In the genomic region with DNA sequence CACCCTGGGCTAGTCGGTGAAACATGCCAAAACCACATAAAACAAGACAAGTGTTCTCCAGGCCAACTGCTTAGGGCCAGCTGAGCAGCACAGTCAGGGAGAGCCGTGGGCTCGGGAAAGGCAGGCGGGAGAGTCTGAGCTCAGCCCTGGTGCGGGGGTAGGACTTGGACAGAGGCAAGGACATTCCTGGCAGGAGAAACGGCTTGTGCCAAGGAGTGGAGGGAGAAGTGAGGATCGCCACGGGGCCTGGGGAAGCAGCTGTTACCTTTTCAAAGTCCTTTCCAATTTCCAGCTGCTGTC, we compare ENCODE assay signal across 9 cellular contexts. TPM values are rescaled to one million over a fixed set of nuclear protein-coding genes. Genes with fewer than 3 reads are reported as not detected.
A peak's percentile ranks its signal among the peaks of the same experiment; 100 is the strongest.
DNase-seq lines count a peak whose midpoint lies in the region; ATAC-seq and TF ChIP-seq lines count a peak whose summit lies in the region.
"Had no signal": no experiment of that assay in that cellular context is flagged by ENCODE, and none has a peak within 500 bp of the region (broad histone marks: within the 10 kb centered on the region; RNA-seq: fewer than 3 reads in every experiment).

No MANE protein-coding gene starts in this region.

- peak overlapping the region in 9 of 11 experiments; percentile 3 to 85 (median 51); a peak in 16 of 22 replicates for H3K4me2 ChIP-seq in BLaER1 treated with 17β-estradiol and CSF1 and Interleukin-3, amounts not matched to agents 10 nM and 100 nM

- H3K27me3 Mint-ChIP-seq in activated CD4-positive, alpha-beta T cell treated with anti-CD3 and anti-CD28 coated beads, Interleukin-2, amount 10 ng/mL, durations not matched to agents 7 days and 5 days, result peaks cover 27% of the 10 kb centered on the region

- peak overlapping the region in 1 of 11 experiments; percentile 2; a peak in 1 of 22 replicates for H3K9ac ChIP-seq in BLaER1 treated with 17β-estradiol and CSF1 and Interleukin-3, amounts not matched to agents 10 nM and 100 nM

- no peak overlapping the region for H3K4me3 Mint-ChIP-seq in activated CD4-positive, alpha-beta T cell treated with anti-CD3 and anti-CD28 coated beads, Interleukin-2, amount 10 ng/mL, durations not matched to agents 7 days and 5 days
- H3K4me3 Mint-ChIP-seq: activated CD8-positive, alpha-beta memory T cell treated with anti-CD3 and anti-CD28 coated beads, Interleukin-2, amount 10 ng/mL, durations not matched to agents 7 days and 5 days had no signal

- no peak overlapping the region for H3K4me3 ChIP-seq in BLaER1 treated with 17β-estradiol and CSF1 and Interleukin-3, amounts not matched to agents 10 nM and 100 nM
- no peak overlapping the region for H3K4me3 ChIP-seq in foreskin fibroblast (ENCODE audit: low read depth in 1 of 2, low read length in 2 of 2)
- H3K4me3 ChIP-seq in prostate gland, result no peak overlapping the region

- TF ChIP-seq POLR2A in prostate gland (IDR thresholded peaks at IDR 0.05), result no peak

- peaks cover 14 to 60% (median 50%) of the 10 kb centered on the region in 10 experiments; a peak in 19 of 20 replicates for H3K4me1 ChIP-seq in BLaER1 treated with 17β-estradiol and CSF1 and Interleukin-3, amounts not matched to agents 10 nM and 100 nM
- H3K4me1 ChIP-seq in prostate gland (replicated peaks), result peaks cover 10% of the 10 kb centered on the region

- H3K27ac Mint-ChIP-seq in activated CD4-positive, alpha-beta T cell treated with anti-CD3 and anti-CD28 coated beads, Interleukin-2, amount 10 ng/mL, durations not matched to agents 7 days and 5 days, result no peak overlapping the region
- H3K27ac Mint-ChIP-seq: activated CD8-positive, alpha-beta memory T cell treated with anti-CD3 and anti-CD28 coated beads, Interleukin-2, amount 10 ng/mL, durations not matched to agents 7 days and 5 days had no signal

- ATAC-seq in SK-N-SH treated with all-trans-retinoic acid at 6 μM for 48 hours (peak; percentile 79), GM18867 (IDR thresholded peaks at IDR 0.05; ENCODE audit: unreplicated experiment) (no peak)
- ATAC-seq: activated CD8-positive, alpha-beta memory T cell treated with anti-CD3 and anti-CD28 coated beads, Interleukin-2, amount 10 ng/mL, durations not matched to agents 7 days and 5 days had no signal

- no peak overlapping the region for H3K27ac ChIP-seq in BLaER1 treated with 17β-estradiol and CSF1 and Interleukin-3, amounts not matched to agents 10 nM and 100 nM
- peak overlapping the region; percentile 56 to 78 for H3K27ac ChIP-seq in prostate gland

- CTCF ChIA-PET in activated CD4-positive, alpha-beta T cell treated with anti-CD3 and anti-CD28 coated beads, Interleukin-2, amount 10 ng/mL, durations not matched to agents 7 days and 5 days (lab: Charles Lee), result interaction anchor here (0.6 kb wide), 1 partner anchor 10 kb away, joined by 3 read pairs; no protein-coding TSS in a partner anchor

- intact Hi-C loops in prostate gland (cut with DNase I), result no loop called here

- peaks cover 33 to 43% (median 39%) of the 10 kb centered on the region in 11 experiments for H3K27me3 ChIP-seq in BLaER1 treated with 17β-estradiol and CSF1 and Interleukin-3, amounts not matched to agents 10 nM and 100 nM
- no peaks in the 10 kb centered on the region for H3K27me3 ChIP-seq in prostate gland (replicated peaks; ENCODE audit: insufficient read depth)

- H3K4me1 Mint-ChIP-seq in activated CD4-positive, alpha-beta T cell treated with anti-CD3 and anti-CD28 coated beads, Interleukin-2, amount 10 ng/mL, durations not matched to agents 7 days and 5 days, result no peaks in the 10 kb centered on the region

- peaks cover 0 to 10% (median 0%) of the 10 kb centered on the region in 11 experiments; a peak in 6 of 22 replicates for H4K20me1 ChIP-seq in BLaER1 treated with 17β-estradiol and CSF1 and Interleukin-3, amounts not matched to agents 10 nM and 100 nM

- WGBS in prostate gland, result 4% methylated on average over 8 of the region's 8 CpGs

- no peaks in the 10 kb centered on the region for H3K36me3 ChIP-seq in BLaER1 treated with 17β-estradiol and CSF1 and Interleukin-3, amounts not matched to agents 10 nM and 100 nM
- H3K36me3 ChIP-seq in prostate gland, result no peaks in the 10 kb centered on the region

- POLR2A ChIA-PET in activated CD4-positive, alpha-beta T cell treated with anti-CD3 and anti-CD28 coated beads, Interleukin-2, amount 10 ng/mL, durations not matched to agents 7 days and 5 days (lab: Charles Lee), result no interaction called here

- DNase-seq in foreskin fibroblast, result peak; percentile 55 to 82
- DNase-seq in prostate gland (ENCODE audit: low spot score), result peak; percentile 64
- DNase-seq in activated CD4-positive, alpha-beta T cell treated with anti-CD3 and anti-CD28 coated beads, Interleukin-2, amount 10 ng/mL, durations not matched to agents 7 days and 5 days, result no peak
- no peak for DNase-seq in dermis blood vessel endothelial cell
- DNase-seq in stimulated activated CD4-positive, alpha-beta T cell treated with anti-CD3 and anti-CD28 coated beads, Interleukin-4, amount 100 ng/mL, for 1 hour, result no peak
- DNase-seq: activated CD8-positive, alpha-beta memory T cell treated with anti-CD3 and anti-CD28 coated beads, Interleukin-2, amount 10 ng/mL, durations not matched to agents 7 days and 5 days had no signal

- H3K9me3 ChIP-seq in BLaER1 treated with 17β-estradiol and CSF1 and Interleukin-3, amounts not matched to agents 10 nM and 100 nM (replicated peaks in 1 of 11), result no peaks in the 10 kb centered on the region
- no peaks in the 10 kb centered on the region for H3K9me3 ChIP-seq in prostate gland

- no peaks in the 10 kb centered on the region for H3K36me3 Mint-ChIP-seq in activated CD4-positive, alpha-beta T cell treated with anti-CD3 and anti-CD28 coated beads, Interleukin-2, amount 10 ng/mL, durations not matched to agents 7 days and 5 days (ENCODE audit: low read depth)
- H3K36me3 Mint-ChIP-seq: activated CD8-positive, alpha-beta memory T cell treated with anti-CD3 and anti-CD28 coated beads, Interleukin-2, amount 10 ng/mL, durations not matched to agents 7 days and 5 days had no signal

- no peaks in the 10 kb centered on the region for H3K9me3 Mint-ChIP-seq in activated CD4-positive, alpha-beta T cell treated with anti-CD3 and anti-CD28 coated beads, Interleukin-2, amount 10 ng/mL, durations not matched to agents 7 days and 5 days

- TF ChIP-seq CTCF in foreskin fibroblast (IDR thresholded peaks at IDR 0.05; ENCODE audit: low read depth, low read length) (no peak), prostate gland (IDR thresholded peaks at IDR 0.05) (no peak)

TF ChIP-seq in SK-N-SH treated with all-trans-retinoic acid at 6 μM for 48 hours, 23 proteins besides CTCF, POLR2A, EP300 and RAD21:
- TF ChIP-seq, protein P1, sequence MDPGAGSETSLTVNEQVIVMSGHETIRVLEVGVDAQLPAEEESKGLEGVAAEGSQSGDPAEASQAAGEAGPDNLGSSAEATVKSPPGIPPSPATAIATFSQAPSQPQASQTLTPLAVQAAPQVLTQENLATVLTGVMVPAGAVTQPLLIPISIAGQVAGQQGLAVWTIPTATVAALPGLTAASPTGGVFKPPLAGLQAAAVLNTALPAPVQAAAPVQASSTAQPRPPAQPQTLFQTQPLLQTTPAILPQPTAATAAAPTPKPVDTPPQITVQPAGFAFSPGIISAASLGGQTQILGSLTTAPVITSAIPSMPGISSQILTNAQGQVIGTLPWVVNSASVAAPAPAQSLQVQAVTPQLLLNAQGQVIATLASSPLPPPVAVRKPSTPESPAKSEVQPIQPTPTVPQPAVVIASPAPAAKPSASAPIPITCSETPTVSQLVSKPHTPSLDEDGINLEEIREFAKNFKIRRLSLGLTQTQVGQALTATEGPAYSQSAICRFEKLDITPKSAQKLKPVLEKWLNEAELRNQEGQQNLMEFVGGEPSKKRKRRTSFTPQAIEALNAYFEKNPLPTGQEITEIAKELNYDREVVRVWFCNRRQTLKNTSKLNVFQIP (CRISPR knock-in tag; IDR thresholded peaks at IDR 0.05; ENCODE audit: borderline replicate concordance, low read depth), result no peak
- TF ChIP-seq ESRRG (CRISPR knock-in tag; IDR thresholded peaks at IDR 0.05) (no peak), OSR1 (CRISPR knock-in tag; IDR thresholded peaks at IDR 0.05) (no peak), TOX (CRISPR knock-in tag; IDR thresholded peaks at IDR 0.05; ENCODE audit: borderline replicate concordance) (no peak)

RNA-seq across cellular contexts. Expression of gene ELN, which starts 4.2 kb away (rescaled TPM):
- 10 to 100 TPM; 34.7 to 93.4 TPM for total RNA-seq in prostate gland
- not detected for total RNA-seq in activated CD4-positive, alpha-beta T cell treated with anti-CD3 and anti-CD28 coated beads, Interleukin-2, amount 10 ng/mL, durations not matched to agents 7 days and 5 days
- total RNA-seq in dermis blood vessel endothelial cell, result 4.4 and 5.4 TPM in 2 replicates
- total RNA-seq: activated CD8-positive, alpha-beta memory T cell treated with anti-CD3 and anti-CD28 coated beads, Interleukin-2, amount 10 ng/mL, durations not matched to agents 7 days and 5 days had no signal

RNA-seq across cellular contexts. Expression of gene LIMK1, which starts 51.5 kb away (rescaled TPM):
- total RNA-seq in prostate gland, result 10 to 100 TPM; 12.8 to 41.2 TPM
- total RNA-seq in activated CD4-positive, alpha-beta T cell treated with anti-CD3 and anti-CD28 coated beads, Interleukin-2, amount 10 ng/mL, durations not matched to agents 7 days and 5 days, result 10 to 100 TPM; 16.0 to 16.2 TPM
- 20.4 and 32.7 TPM in 2 replicates for total RNA-seq in dermis blood vessel endothelial cell

Comparison
In these comparisons a context has a peak if more than half of its experiments do, and no peak if none do; other contexts are left out.
1. H3K27ac ChIP-seq: peak in prostate gland (2 of 2); none in BLaER1 treated with 17β-estradiol and CSF1 and Interleukin-3, amounts not matched to agents 10 nM and 100 nM (0 of 11).
2. DNase-seq: peak in foreskin fibroblast (2 of 2) and prostate gland (single experiment); none in activated CD4-positive, alpha-beta T cell treated with anti-CD3 and anti-CD28 coated beads, Interleukin-2, amount 10 ng/mL, durations not matched to agents 7 days and 5 days (single experiment), dermis blood vessel endothelial cell (single experiment) and stimulated activated CD4-positive, alpha-beta T cell treated with anti-CD3 and anti-CD28 coated beads, Interleukin-4, amount 100 ng/mL, for 1 hour (single experiment).